7 cellular contexts compared by ENCODE assay signal in the genomic region with DNA sequence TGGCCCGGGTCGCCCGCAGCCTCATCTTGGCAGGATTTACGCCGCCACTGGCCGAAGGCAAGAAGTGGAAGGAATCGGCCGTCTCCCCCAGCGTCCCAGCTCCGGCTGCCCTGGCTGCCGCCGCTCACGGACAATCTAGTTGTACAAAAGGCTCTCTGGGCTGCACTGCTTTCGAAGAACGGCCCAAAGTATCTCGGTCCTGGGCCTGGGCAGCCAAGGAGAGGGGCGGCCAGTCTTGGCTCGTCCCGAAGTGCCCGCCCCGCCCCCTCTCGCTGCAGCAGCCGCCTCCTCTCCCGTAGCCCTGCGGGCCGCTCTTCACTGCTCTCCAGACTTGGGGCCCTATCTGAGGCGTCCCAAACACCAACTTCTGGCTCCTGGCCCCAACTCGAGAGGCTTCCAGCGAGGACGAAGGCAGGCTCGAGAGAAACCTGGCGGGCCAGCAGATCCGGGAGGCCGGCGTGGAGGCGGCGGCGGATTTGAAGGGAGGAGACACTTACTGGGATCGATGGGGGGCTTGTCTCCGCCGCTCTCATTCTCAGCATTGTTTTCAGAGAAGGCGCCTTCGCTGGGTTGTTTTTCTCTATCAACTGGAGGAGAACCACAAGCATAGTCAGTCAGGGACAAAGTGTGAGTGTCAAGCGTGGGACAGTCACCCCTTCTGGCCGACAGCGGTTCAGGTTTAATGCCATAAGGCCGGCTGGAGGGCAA. TPM values are rescaled to one million over a fixed set of nuclear protein-coding genes. Genes with fewer than 3 reads are reported as not detected.
DNase-seq lines count a peak whose midpoint lies in the region; ATAC-seq and TF ChIP-seq lines count a peak whose summit lies in the region.

No MANE protein-coding gene starts in this region.

- H3K36me3 ChIP-seq in H7 (replicated peaks; ENCODE audit: control insufficient read depth, insufficient read depth, low read length), result no peaks in the 10 kb centered on the region
- no peaks in the 10 kb centered on the region for H3K36me3 ChIP-seq in iPS-15b (ENCODE audit: control insufficient read depth, insufficient read depth, low read length)
- H3K36me3 ChIP-seq in smooth muscle cell (ENCODE audit: low read depth), result no peaks in the 10 kb centered on the region

- H3K79me2 ChIP-seq in smooth muscle cell (ENCODE audit: low read depth), result peaks cover 78% of the 10 kb centered on the region

- peak overlapping the region; percentile 99 for H3K27ac ChIP-seq in VCaP
- H3K27ac ChIP-seq in smooth muscle cell (ENCODE audit: low read depth), result peak overlapping the region; percentile 95
- H3K27ac ChIP-seq in substantia nigra (ENCODE audit: low read depth, low read length, poor library complexity, severe bottlenecking), result no peak overlapping the region

- no peak for ATAC-seq in HG03045 (IDR thresholded peaks at IDR 0.05; ENCODE audit: unreplicated experiment)

- H3K4me3 ChIP-seq in H7 (ENCODE audit: insufficient read depth, low read depth, low read length), result no peak overlapping the region
- peak overlapping the region; percentile 12 for H3K4me3 ChIP-seq in iPS-15b (ENCODE audit: low read depth, low read length)
- H3K4me3 ChIP-seq in smooth muscle cell, result peak overlapping the region; percentile 67

- H3K27me3 ChIP-seq in H7 (ENCODE audit: control insufficient read depth, insufficient read depth, low read length) (peaks cover 100% of the 10 kb centered on the region), iPS-15b (ENCODE audit: control insufficient read depth, insufficient read depth, low read length) (peaks cover 97% of the 10 kb centered on the region), smooth muscle cell (ENCODE audit: low read depth) (peaks cover 45% of the 10 kb centered on the region)

- H3K9ac ChIP-seq in iPS-15b (ENCODE audit: low read depth, low read length), result no peak overlapping the region
- peak overlapping the region; percentile 56 for H3K9ac ChIP-seq in smooth muscle cell (ENCODE audit: low read depth)

- no peak overlapping the region for H2AFZ ChIP-seq in smooth muscle cell (ENCODE audit: low read depth)

- peaks cover 6% of the 10 kb centered on the region for H4K20me1 ChIP-seq in smooth muscle cell (ENCODE audit: low read depth)

- peak overlapping the region; percentile 89 for H3K4me2 ChIP-seq in smooth muscle cell

- WGBS in smooth muscle cell (ENCODE audit: low lambda C conversion rate), result 11% methylated on average over 46 of the region's 47 CpGs

- TF ChIP-seq CTCF in VCaP (conservative IDR thresholded peaks at IDR 0.05) (peak; percentile 42), smooth muscle cell (IDR thresholded peaks at IDR 0.05; ENCODE audit: borderline replicate concordance, insufficient read depth, poor library complexity, severe bottlenecking) (no peak)

- DNase-seq in H7, result peak; percentile 85
- DNase-seq in smooth muscle cell (lab: John Stamatoyannopoulos, UW; ENCODE audit: unreplicated experiment), result no peak
- DNase-seq in substantia nigra (lab: John Stamatoyannopoulos, UW), result no peak
- DNase-seq in DMS79 (lab: John Stamatoyannopoulos, UW), result no peak

- H3K4me1 ChIP-seq in iPS-15b (ENCODE audit: control insufficient read depth, insufficient read depth, low read length) (no peaks in the 10 kb centered on the region), smooth muscle cell (ENCODE audit: low read depth) (peaks cover 3% of the 10 kb centered on the region)

- no peaks in the 10 kb centered on the region for H3K9me3 ChIP-seq in iPS-15b (ENCODE audit: control insufficient read depth, insufficient read depth, low read length)
- no peaks in the 10 kb centered on the region for H3K9me3 ChIP-seq in smooth muscle cell (replicated peaks; ENCODE audit: low read depth)

- H3F3A ChIP-seq in smooth muscle cell (ENCODE audit: low read depth), result peaks cover 7% of the 10 kb centered on the region

RNA-seq across cellular contexts. Expression of gene HOXA9, which starts 0.8 kb away (rescaled TPM):
- not detected in 2 replicates for total RNA-seq in H7 (2014; rRNA removed; shearing (Covaris generic))
- total RNA-seq in smooth muscle cell, result 22.9 and 35.8 TPM in 2 replicates
- 12.6 and 19.2 TPM in 2 replicates for polyA plus RNA-seq in smooth muscle cell

RNA-seq across cellular contexts. Expression of gene HOXA7, which starts 8.1 kb away (rescaled TPM):
- total RNA-seq in H7 (2014; rRNA removed; shearing (Covaris generic)), result not detected in 2 replicates
- 0.72 TPM in 1 of 2 replicates, not detected in the other for total RNA-seq in smooth muscle cell
- polyA plus RNA-seq in smooth muscle cell, result 1.2 and 1.6 TPM in 2 replicates

RNA-seq across cellular contexts. Expression of gene HOXA10, which starts 9.6 kb away (rescaled TPM):
- total RNA-seq in H7 (2014; rRNA removed; shearing (Covaris generic)), result not detected in 2 replicates
- 35.7 and 53.6 TPM in 2 replicates for total RNA-seq in smooth muscle cell
- 37.6 and 39.4 TPM in 2 replicates for polyA plus RNA-seq in smooth muscle cell

RNA-seq across cellular contexts. Expression of gene HOXA3, which starts 12.2 kb away (rescaled TPM):
- total RNA-seq in H7 (2014; rRNA removed; shearing (Covaris generic)), result not detected in 2 replicates
- total RNA-seq in smooth muscle cell, result 0.13 TPM in 1 of 2 replicates, not detected in the other
- 0.31 and 0.83 TPM in 2 replicates for polyA plus RNA-seq in smooth muscle cell

RNA-seq across cellular contexts. Expression of gene HOXA6, which starts 17.0 kb away (rescaled TPM):
- total RNA-seq in H7 (2014; rRNA removed; shearing (Covaris generic)), result not detected in 2 replicates
- total RNA-seq in smooth muscle cell, result 0.58 TPM in 1 of 2 replicates, not detected in the other
- 0.56 TPM in 1 of 2 replicates, not detected in the other for polyA plus RNA-seq in smooth muscle cell

Comparison
In these comparisons a context has a peak if more than half of its experiments do, and no peak if none do; other contexts are left out.
1. RNA of gene HOXA9, which starts 0.8 kb away (total RNA-seq): 22.9 to 35.8 TPM in smooth muscle cell; not detected in H7; every median in the first group is over 10 times any median in the second.
2. RNA of gene HOXA10, which starts 9.6 kb away (total RNA-seq): 35.7 to 53.6 TPM in smooth muscle cell; not detected in H7; every median in the first group is over 10 times any median in the second.